ENCODE assay signal across 20 cellular contexts in genomic region chr6:18471232-18471964, GRCh38.
DNase-seq lines count a peak whose midpoint lies in the region; ATAC-seq, FAIRE-seq and TF ChIP-seq lines count a peak whose summit lies in the region.
"Had no signal": no experiment of that assay in that cellular context is flagged by ENCODE, and none has a peak within 500 bp of the region (broad histone marks: within the 10 kb centered on the region; RNA-seq: fewer than 3 reads in every experiment).

No MANE protein-coding gene starts in this region.

- FAIRE-seq in HepG2 (lab: Jason Lieb, UNC) = no peak
- peak; percentile 7 for FAIRE-seq in bronchial epithelial cell (lab: Jason Lieb, UNC)
- FAIRE-seq in kidney (lab: Jason Lieb, UNC) = no peak
- FAIRE-seq: A204.1, D721Med, G401.6, GM12891, H54 had no signal

- TF ChIP-seq RAD21 in liver (IDR thresholded peaks at IDR 0.05) (peak; percentile 56 to 59), HepG2 (CRISPR knock-in tag; IDR thresholded peaks at IDR 0.05) (no peak)

- H3K9me3 ChIP-seq in liver (ENCODE audit: control insufficient read depth in 4 of 4, low read length in 3 of 4) (no peaks in the 10 kb centered on the region), HepG2 (ENCODE audit: low read length) (no peaks in the 10 kb centered on the region), gastrocnemius medialis (no peaks in the 10 kb centered on the region), kidney (ENCODE audit: control insufficient read depth in 1 of 2, low read length in 2 of 2) (no peaks in the 10 kb centered on the region)

- H3K27ac ChIP-seq in liver (ENCODE audit: low read depth in 1 of 2, low read length in 2 of 2) (peak overlapping the region; percentile 62 to 77), HepG2 (ENCODE audit: extremely low read length, insufficient read depth, low read length) (no peak overlapping the region), gastrocnemius medialis (peak overlapping the region in 1 of 4 donors; percentile 26), kidney (ENCODE audit: low read depth in 2 of 2, low read length in 2 of 2) (no peak overlapping the region)
- H3K27ac ChIP-seq: GM23248 had no signal

- no peak overlapping the region for H3K4me3 ChIP-seq in liver (ENCODE audit: low read depth in 1 of 3, low read length in 3 of 3)
- H3K4me3 ChIP-seq in HepG2 (replicated peaks in 1 of 3; ENCODE audit: insufficient read depth in 1 of 3, low read depth in 2 of 3, low read length in 3 of 3) = no peak overlapping the region
- H3K4me3 ChIP-seq in bronchial epithelial cell (ENCODE audit: low read depth, low read length) = no peak overlapping the region
- H3K4me3 ChIP-seq in gastrocnemius medialis = no peak overlapping the region
- no peak overlapping the region for H3K4me3 ChIP-seq in kidney (ENCODE audit: low read length in 2 of 2)
- H3K4me3 ChIP-seq: GM23248 had no signal

- H3K9ac ChIP-seq in liver (ENCODE audit: low read depth in 1 of 2, low read length in 2 of 2) (no peak overlapping the region), HepG2 (ENCODE audit: insufficient read depth, low read depth, low read length) (no peak overlapping the region), kidney (ENCODE audit: low read length in 2 of 2) (no peak overlapping the region)
- H3K9ac ChIP-seq: GM23248 had no signal

- 43% methylated on average over 15 of the region's 15 CpGs for WGBS in liver
- 90% methylated on average over 13 of the region's 15 CpGs for WGBS in HepG2 (ENCODE audit: low lambda C conversion rate)

- H3K36me3 ChIP-seq in liver (ENCODE audit: control insufficient read depth in 4 of 4, insufficient read depth in 3 of 4, low read depth in 1 of 4, low read length in 3 of 4) (no peaks in the 10 kb centered on the region), HepG2 (replicated peaks in 1 of 2; ENCODE audit: control insufficient read depth in 1 of 2, insufficient read depth in 2 of 2, low read length in 2 of 2) (no peaks in the 10 kb centered on the region), bronchial epithelial cell (ENCODE audit: control insufficient read depth, insufficient read depth, low read length) (peaks cover 1% of the 10 kb centered on the region), gastrocnemius medialis (no peaks in the 10 kb centered on the region), kidney (ENCODE audit: control insufficient read depth in 1 of 2, insufficient read depth in 2 of 2, low read length in 2 of 2) (no peaks in the 10 kb centered on the region)

- intact Hi-C loops in HepG2 (cut with micrococcal nuclease; ENCODE audit: unreplicated experiment) = no loop called here
- intact Hi-C loops in gastrocnemius medialis (cut with DNase I; ENCODE audit: low total_unique reads) = no loop called here
- intact Hi-C loops in kidney (cut with DNase I) = no loop called here

- ATAC-seq in HepG2 = no peak
- peak; percentile 19 to 38 for ATAC-seq in gastrocnemius medialis

- TF ChIP-seq CTCF in liver (IDR thresholded peaks at IDR 0.05; ENCODE audit: low read depth, low read length, missing input control) (no peak), HepG2 (CRISPR knock-in tag; IDR thresholded peaks at IDR 0.05) (no peak), bronchial epithelial cell (IDR thresholded peaks at IDR 0.05; ENCODE audit: insufficient read depth, low read length, severe bottlenecking) (no peak), gastrocnemius medialis (IDR thresholded peaks at IDR 0.05 in 4 of 5, conservative IDR thresholded peaks at IDR 0.05 in 1 of 5) (no peak), kidney (IDR thresholded peaks at IDR 0.05; ENCODE audit: borderline replicate concordance, extremely low read depth, insufficient read depth) (no peak)

- H4K20me1 ChIP-seq in HepG2 (ENCODE audit: insufficient read depth, low read length) = no peaks in the 10 kb centered on the region

- H3K4me2 ChIP-seq in HepG2 (ENCODE audit: low read depth, low read length) = no peak overlapping the region

- in situ Hi-C loops in HepG2 (cut with HindIII; ENCODE audit: extremely low pct_ligation_motif_present, low pct_unique_long_range_greater_than_20kb) (no loop called here), gastrocnemius medialis (cut with MboI; ENCODE audit: low sequenced_read_pairs in 4 of 4) (loop anchor here in 1 of 4 donors (25.0 kb wide), 1 partner anchor 134 kb away; no protein-coding TSS in a partner anchor)

- H2AFZ ChIP-seq in HepG2 (ENCODE audit: low read length) = no peak overlapping the region
- H2AFZ ChIP-seq: GM23248 had no signal

- DNase-seq in HepG2 (ENCODE audit: low spot score) = no peak
- DNase-seq in bronchial epithelial cell (ENCODE audit: low read depth) = no peak
- peak; percentile 3 for DNase-seq in myocyte (ENCODE audit: low read depth)
- peak; percentile 10 to 41 for DNase-seq in gastrocnemius medialis
- DNase-seq in NCI-H1436 (lab: John Stamatoyannopoulos, UW) = no peak
- DNase-seq in stimulated activated CD4-positive, alpha-beta T cell treated with anti-CD3 and anti-CD28 coated beads, Interleukin-12 subunit alpha, Interleukin-12 subunit beta, amount 100 ng/mL, for 4 hours = no peak
- DNase-seq in kidney = no peak
- DNase-seq: C1 segment of cervical spinal cord; CD4-positive, alpha-beta memory T cell; COR-L47; DMS153; DMS79 treated with DMSO at 0.1 percent for 48 hours; EL; GM23248 had no signal

- no peaks in the 10 kb centered on the region for H3K27me3 ChIP-seq in liver (ENCODE audit: control insufficient read depth in 4 of 4, insufficient read depth in 4 of 4, low read length in 3 of 4)
- no peaks in the 10 kb centered on the region for H3K27me3 ChIP-seq in HepG2 (ENCODE audit: control insufficient read depth in 1 of 2, insufficient read depth in 2 of 2, low read length in 2 of 2)
- H3K27me3 ChIP-seq in bronchial epithelial cell (ENCODE audit: control insufficient read depth, insufficient read depth, low read length) = no peaks in the 10 kb centered on the region
- H3K27me3 ChIP-seq in gastrocnemius medialis = no peaks in the 10 kb centered on the region

- no peak for TF ChIP-seq POLR2A in HepG2 (IDR thresholded peaks at IDR 0.05; ENCODE audit: insufficient read depth in 1 of 2, low read depth in 2 of 2, low read length in 2 of 2)
- no peak for TF ChIP-seq POLR2A in gastrocnemius medialis (IDR thresholded peaks at IDR 0.05)

- TF ChIP-seq EP300 in HepG2 (IDR thresholded peaks at IDR 0.05; ENCODE audit: low read depth in 2 of 2, low read length in 2 of 2) = no peak
- TF ChIP-seq EP300 in HepG2 (CRISPR knock-in tag; IDR thresholded peaks at IDR 0.05; ENCODE audit: borderline replicate concordance) = no peak

- CTCF ChIA-PET in HepG2 (lab: Yijun Ruan, JAX; ENCODE audit: low intra/inter-chr PET ratio, low total read pairs) = no interaction called here

- BruUV-seq in HepG2 (replicated peaks; lab: Mats Ljungman, UMichigan) = no TSS peak

- no peaks in the 10 kb centered on the region for H3K79me2 ChIP-seq in HepG2 (ENCODE audit: insufficient read depth, low read length)

- H3K4me1 ChIP-seq in liver (ENCODE audit: control insufficient read depth in 4 of 4, insufficient read depth in 4 of 4, low read length in 3 of 4) (peaks cover 6 to 49% (median 37%) of the 10 kb centered on the region in 4 donors), HepG2 (ENCODE audit: insufficient read depth, low read length) (peaks cover 46% of the 10 kb centered on the region), gastrocnemius medialis (peaks cover 19 to 30% of the 10 kb centered on the region in 2 donors), kidney (ENCODE audit: control insufficient read depth in 1 of 2, insufficient read depth in 1 of 2, low read depth in 1 of 2, low read length in 2 of 2) (no peaks in the 10 kb centered on the region)

- POLR2A ChIA-PET in HepG2 (lab: Yijun Ruan, JAX) = no interaction called here

TF ChIP-seq in liver, 16 proteins besides CTCF, POLR2A, EP300 and RAD21 (continues in another document):
- TF ChIP-seq SP1 (IDR thresholded peaks at IDR 0.05) (peak; percentile 84), YY1 (IDR thresholded peaks at IDR 0.05) (no peak), HNF4G (IDR thresholded peaks at IDR 0.05) (peak; percentile 77)
- TF ChIP-seq, protein P1, sequence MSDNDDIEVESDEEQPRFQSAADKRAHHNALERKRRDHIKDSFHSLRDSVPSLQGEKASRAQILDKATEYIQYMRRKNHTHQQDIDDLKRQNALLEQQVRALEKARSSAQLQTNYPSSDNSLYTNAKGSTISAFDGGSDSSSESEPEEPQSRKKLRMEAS (IDR thresholded peaks at IDR 0.05) = peak; percentile 83

TF ChIP-seq in HepG2, 621 proteins besides CTCF, POLR2A, EP300 and RAD21:
- TF ChIP-seq HNRNPH1 (optimal IDR thresholded peaks at IDR 0.05; ENCODE audit: low read depth, low read length) (no peak), MZF1 (CRISPR knock-in tag; IDR thresholded peaks at IDR 0.05; ENCODE audit: borderline replicate concordance) (no peak), SIN3B (IDR thresholded peaks at IDR 0.05; ENCODE audit: low read length) (no peak), AGO1 (IDR thresholded peaks at IDR 0.05; ENCODE audit: low read depth, low read length, poor library complexity, severe bottlenecking) (no peak), MTA1 (CRISPR knock-in tag; IDR thresholded peaks at IDR 0.05; ENCODE audit: borderline replicate concordance) (no peak), ZNF329 (CRISPR knock-in tag; IDR thresholded peaks at IDR 0.05; ENCODE audit: low read depth) (no peak), WIZ (CRISPR knock-in tag; IDR thresholded peaks at IDR 0.05) (no peak), ELF3 (CRISPR knock-in tag; IDR thresholded peaks at IDR 0.05) (no peak), PITX1 (CRISPR knock-in tag; IDR thresholded peaks at IDR 0.05) (no peak), ZMYM3 (CRISPR knock-in tag; IDR thresholded peaks at IDR 0.05) (no peak), ZNF605 (CRISPR knock-in tag; IDR thresholded peaks at IDR 0.05) (no peak), MXD4 (CRISPR knock-in tag; IDR thresholded peaks at IDR 0.05) (no peak), MTF1 (CRISPR knock-in tag; IDR thresholded peaks at IDR 0.05) (no peak)

Comparison
In these comparisons a context has a peak if more than half of its experiments do, and no peak if none do; other contexts are left out.
1. H3K27ac ChIP-seq: peak in liver (2 of 2); none in HepG2 (single experiment) and kidney (0 of 2).
2. DNase-seq: peak in myocyte (single experiment) and gastrocnemius medialis (2 of 2); none in HepG2 (single experiment), bronchial epithelial cell (single experiment), NCI-H1436 (single experiment), stimulated activated CD4-positive, alpha-beta T cell treated with anti-CD3 and anti-CD28 coated beads, Interleukin-12 subunit alpha, Interleukin-12 subunit beta, amount 100 ng/mL, for 4 hours (single experiment) and kidney (single experiment).